In the genomic region with DNA sequence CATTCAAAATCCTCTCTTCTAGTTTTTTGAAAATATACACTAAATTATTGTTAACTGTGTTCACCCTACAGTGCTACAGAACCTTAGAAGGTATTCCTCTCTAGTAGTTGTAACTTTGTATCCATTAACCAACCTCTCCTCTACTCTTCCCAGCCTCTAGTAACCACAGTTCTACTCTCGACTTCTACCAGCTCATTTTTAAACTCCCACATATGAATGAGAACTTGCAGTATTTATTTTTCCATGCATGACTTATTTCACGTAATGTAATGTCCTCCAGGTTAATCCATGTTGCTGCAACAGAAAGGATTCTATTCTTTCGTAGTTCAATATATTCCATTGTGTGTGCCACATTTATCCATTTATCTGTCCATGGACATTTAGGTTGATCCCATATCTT, we compare ENCODE assay signal across 22 cellular contexts.
"Had no signal": no experiment of that assay in that cellular context is flagged by ENCODE, and none has a peak within 500 bp of the region (broad histone marks: within the 10 kb centered on the region; RNA-seq: fewer than 3 reads in every experiment).

No MANE protein-coding gene starts in this region.

- H3K36me3 ChIP-seq: brain microvascular endothelial cell, cardiac muscle cell had no signal

- H3K4me3 ChIP-seq: cardiac muscle cell had no signal

- H3K27me3 ChIP-seq: brain microvascular endothelial cell had no signal

- DNase-seq: activated CD4-positive, alpha-beta T cell treated with anti-CD3 and anti-CD28 coated beads for 48 hours; activated CD4-positive, alpha-beta T cell treated with anti-CD3 and anti-CD28 coated beads, Interleukin-2, amount 50 U/mL, for 4 hours; activated CD4-positive, CD25-positive, alpha-beta regulatory T cell treated with anti-CD3 and anti-CD28 coated beads, Interleukin-2, amount 50 U/mL, for 72 hours; activated CD8-positive, alpha-beta memory T cell treated with anti-CD3 and anti-CD28 coated beads, Interleukin-2, amount 50 U/mL, for 48 hours; activated CD8-positive, alpha-beta T cell treated with anti-CD3 and anti-CD28 coated beads, Interleukin-2, amount 10 ng/mL, durations not matched to agents 7 days and 5 days; activated effector memory CD4-positive, alpha-beta T cell treated with Interleukin-2 at 50 U/mL for 16 hours; activated naive CD4-positive, alpha-beta T cell treated with Interleukin-2 at 50 U/mL for 16 hours; activated T-cell treated with anti-CD3 and anti-CD28 coated beads, Interleukin-2, amount 50 U/mL, for 1 hour; brain microvascular endothelial cell; MM.1S; NCI-H1105; NCI-H1436 treated with DMSO at 0.1 percent for 48 hours; NCI-H187; NCI-H2081; NCI-H2227 treated with DMSO at 0.1 percent for 48 hours; NCI-H446 treated with DMSO at 0.1 percent for 48 hours; NCI-H82; OCI-M1; SHP77 treated with DMSO at 0.1 percent for 48 hours; T-helper 17 cell; T-helper 9 cell had no signal

- H3K27ac ChIP-seq: brain microvascular endothelial cell, cardiac muscle cell had no signal
